In genomic region chr10:74523199-74523598, GRCh38 we compare ENCODE assay signal across 24 cellular contexts.
DNase-seq lines count a peak whose midpoint lies in the region; ATAC-seq, FAIRE-seq and TF ChIP-seq lines count a peak whose summit lies in the region.
"Had no signal": no experiment of that assay in that cellular context is flagged by ENCODE, and none has a peak within 500 bp of the region (broad histone marks: within the 10 kb centered on the region; RNA-seq: fewer than 3 reads in every experiment).

No MANE protein-coding gene starts in this region.

- TF ChIP-seq CTCF in OCI-LY3 (IDR thresholded peaks at IDR 0.05; ENCODE audit: low read depth, low read length): no peak

- no peak for ATAC-seq in activated naive CD8-positive, alpha-beta T cell treated with anti-CD3 and anti-CD28 coated beads, Interleukin-2, amount 50 U/mL, for 24 hours
- no peak for ATAC-seq in naive B cell (ENCODE audit: low read depth in 2 of 2)
- no peak for ATAC-seq in HG02840 (IDR thresholded peaks at IDR 0.05; ENCODE audit: low FRiP score, unreplicated experiment)
- ATAC-seq in GM21723 (IDR thresholded peaks at IDR 0.05; ENCODE audit: unreplicated experiment): no peak
- ATAC-seq: A549; CD8-positive, alpha-beta T cell had no signal

- no peaks in the 10 kb centered on the region for H3K36me3 ChIP-seq in OCI-LY3 (replicated peaks; ENCODE audit: low read depth, low read length)

- no peaks in the 10 kb centered on the region for H3K79me2 ChIP-seq in OCI-LY3 (ENCODE audit: low read length)

- H3K4me1 ChIP-seq in OCI-LY3 (ENCODE audit: low read length): peaks cover 12% of the 10 kb centered on the region
- H3K4me1 ChIP-seq: A549, Caco-2 had no signal

- H3K9me3 Mint-ChIP-seq in activated naive CD8-positive, alpha-beta T cell (ENCODE audit: low read depth): no peaks in the 10 kb centered on the region
- H3K9me3 Mint-ChIP-seq in activated naive CD8-positive, alpha-beta T cell treated with anti-CD3 and anti-CD28 coated beads, Interleukin-2, amount 50 U/mL, for 24 hours: no peaks in the 10 kb centered on the region
- no peaks in the 10 kb centered on the region for H3K9me3 Mint-ChIP-seq in naive B cell
- H3K9me3 Mint-ChIP-seq: CD4-positive, alpha-beta T cell; CD8-positive, alpha-beta T cell had no signal

- peak; percentile 62 for FAIRE-seq in H54 (lab: Jason Lieb, UNC)
- FAIRE-seq: A549, D721Med, G401.6, GM12891, GM19239 had no signal

- H3K4me3 Mint-ChIP-seq in activated naive CD8-positive, alpha-beta T cell: no peak overlapping the region
- no peak overlapping the region for H3K4me3 Mint-ChIP-seq in activated naive CD8-positive, alpha-beta T cell treated with anti-CD3 and anti-CD28 coated beads, Interleukin-2, amount 50 U/mL, for 24 hours
- no peak overlapping the region for H3K4me3 Mint-ChIP-seq in naive B cell
- H3K4me3 Mint-ChIP-seq: B cell; CD4-positive, alpha-beta T cell; CD8-positive, alpha-beta T cell had no signal

- H3K27me3 Mint-ChIP-seq in activated naive CD8-positive, alpha-beta T cell: no peaks in the 10 kb centered on the region
- no peaks in the 10 kb centered on the region for H3K27me3 Mint-ChIP-seq in activated naive CD8-positive, alpha-beta T cell treated with anti-CD3 and anti-CD28 coated beads, Interleukin-2, amount 50 U/mL, for 24 hours
- no peaks in the 10 kb centered on the region for H3K27me3 Mint-ChIP-seq in naive B cell
- H3K27me3 Mint-ChIP-seq: B cell; CD4-positive, alpha-beta T cell had no signal

- H3K4me3 ChIP-seq in OCI-LY3 (ENCODE audit: low read length): no peak overlapping the region
- H3K4me3 ChIP-seq: A549; BLaER1 treated with 17β-estradiol and CSF1 and Interleukin-3, amounts not matched to agents 10 nM and 100 nM had no signal

- H2AFZ ChIP-seq in OCI-LY3 (ENCODE audit: low read depth, low read length): no peak overlapping the region

- peaks cover 20% of the 10 kb centered on the region for H3K36me3 Mint-ChIP-seq in activated naive CD8-positive, alpha-beta T cell
- H3K36me3 Mint-ChIP-seq in activated naive CD8-positive, alpha-beta T cell treated with anti-CD3 and anti-CD28 coated beads, Interleukin-2, amount 50 U/mL, for 24 hours (ENCODE audit: low read depth): peaks cover 21% of the 10 kb centered on the region
- peaks cover 6 to 26% of the 10 kb centered on the region in 2 donors for H3K36me3 Mint-ChIP-seq in naive B cell

- no peaks in the 10 kb centered on the region for H3K27me3 ChIP-seq in OCI-LY3 (ENCODE audit: low read depth, low read length)
- H3K27me3 ChIP-seq: BLaER1 treated with 17β-estradiol and CSF1 and Interleukin-3, amounts not matched to agents 10 nM and 100 nM had no signal

- no peaks in the 10 kb centered on the region for H4K20me1 ChIP-seq in OCI-LY3 (ENCODE audit: insufficient read depth, low read length)
- H4K20me1 ChIP-seq: BLaER1 treated with 17β-estradiol and CSF1 and Interleukin-3, amounts not matched to agents 10 nM and 100 nM had no signal

- H3K4me1 Mint-ChIP-seq in activated naive CD8-positive, alpha-beta T cell (ENCODE audit: low read depth): no peaks in the 10 kb centered on the region
- peaks cover 2% of the 10 kb centered on the region for H3K4me1 Mint-ChIP-seq in activated naive CD8-positive, alpha-beta T cell treated with anti-CD3 and anti-CD28 coated beads, Interleukin-2, amount 50 U/mL, for 24 hours
- peaks cover 0 to 21% (median 13%) of the 10 kb centered on the region in 3 donors for H3K4me1 Mint-ChIP-seq in naive B cell
- H3K4me1 Mint-ChIP-seq: B cell had no signal

- H3K27ac Mint-ChIP-seq in activated naive CD8-positive, alpha-beta T cell: peak overlapping the region; percentile 43
- H3K27ac Mint-ChIP-seq in activated naive CD8-positive, alpha-beta T cell treated with anti-CD3 and anti-CD28 coated beads, Interleukin-2, amount 50 U/mL, for 24 hours: no peak overlapping the region
- H3K27ac Mint-ChIP-seq in naive B cell: peak overlapping the region in 4 of 6 donors; percentile 26 to 90 (median 51)
- H3K27ac Mint-ChIP-seq: B cell; CD4-positive, alpha-beta T cell; CD8-positive, alpha-beta T cell had no signal

- TF ChIP-seq POLR2A in H54 (IDR thresholded peaks at IDR 0.05; ENCODE audit: low read depth, low read length): no peak

- H3K9me3 ChIP-seq in OCI-LY3 (ENCODE audit: insufficient read depth, low read length): no peaks in the 10 kb centered on the region
- H3K9me3 ChIP-seq: A549; BLaER1 treated with 17β-estradiol and CSF1 and Interleukin-3, amounts not matched to agents 10 nM and 100 nM; Caco-2 had no signal

- peak overlapping the region; percentile 34 for H3K4me2 ChIP-seq in OCI-LY3 (ENCODE audit: low read length)
- H3K4me2 ChIP-seq: A549 had no signal

- DNase-seq in activated naive CD8-positive, alpha-beta T cell treated with anti-CD3 and anti-CD28 coated beads, Interleukin-2, amount 50 U/mL, for 24 hours: no peak
- no peak for DNase-seq in H54 (ENCODE audit: insufficient read length, low spot score)
- no peak for DNase-seq in naive B cell
- no peak for DNase-seq in activated CD4-positive, alpha-beta T cell treated with anti-CD3 and anti-CD28 coated beads, Interleukin-2, amount 50 U/mL, for 1 hour
- DNase-seq: AML-193; Caco-2; Calu3; CD4-positive, alpha-beta T cell; CD8-positive, alpha-beta T cell; DMS79 treated with DMSO at 0.1 percent for 48 hours; GF-D8 had no signal

- no peak overlapping the region for H3K9ac ChIP-seq in OCI-LY3 (ENCODE audit: low read length)
- H3K9ac ChIP-seq: BLaER1 treated with 17β-estradiol and CSF1 and Interleukin-3, amounts not matched to agents 10 nM and 100 nM had no signal

- peak overlapping the region; percentile 26; the same call in 1 of the 2 replicates for H3K27ac ChIP-seq in OCI-LY3 (ENCODE audit: low read length)
- H3K27ac ChIP-seq: 22Rv1, A549, C4-2B had no signal
